1 cellular context compared by ENCODE assay signal in the genomic region with DNA sequence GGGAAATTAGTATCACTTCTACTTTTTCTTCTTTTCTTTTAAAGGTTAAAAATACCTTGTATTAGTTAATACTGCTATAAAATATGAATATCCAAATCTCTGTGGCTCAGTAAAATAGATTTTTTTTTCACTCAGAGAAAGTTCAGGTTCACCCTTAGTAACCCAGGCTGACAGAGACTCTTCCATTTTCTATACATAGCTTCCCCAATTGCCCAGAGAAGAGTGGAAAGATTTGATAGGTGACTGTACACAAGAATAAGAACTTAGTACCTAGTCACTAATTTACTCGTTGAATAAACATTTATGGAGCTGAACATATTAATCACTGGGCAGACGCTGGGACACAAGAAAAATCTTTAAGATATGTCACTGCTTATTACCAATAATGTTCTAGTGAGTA.
DNase-seq lines count a peak whose midpoint lies in the region; ATAC-seq lines count a peak whose summit lies in the region.
"Not testable (repeated sequence)": the region's sequence is repeated elsewhere in the genome, so short reads cannot be mapped to it uniquely, and the experiment has no call there.

No MANE protein-coding gene starts in this region.

- not testable (repeated sequence) for H3K36me3 Mint-ChIP-seq in stimulated activated naive B cell treated with anti-CD40 and anti-IgM and Interleukin-4, amounts not matched to agents 10 μg/mL and 1 μg/mL and 100 μg/mL, for 72 hours

- not testable (repeated sequence) for H3K4me1 Mint-ChIP-seq in stimulated activated naive B cell treated with anti-CD40 and anti-IgM and Interleukin-4, amounts not matched to agents 10 μg/mL and 1 μg/mL and 100 μg/mL, for 72 hours

- ATAC-seq in stimulated activated naive B cell treated with anti-CD40 and anti-IgM and Interleukin-4, amounts not matched to agents 10 μg/mL and 1 μg/mL and 100 μg/mL, for 72 hours (replicated peaks), result peak; percentile 51 to 55

- DNase-seq in stimulated activated naive B cell treated with anti-CD40 and anti-IgM and Interleukin-4, amounts not matched to agents 10 μg/mL and 1 μg/mL and 100 μg/mL, for 72 hours, result not testable (repeated sequence)

- H3K4me3 Mint-ChIP-seq in stimulated activated naive B cell treated with anti-CD40 and anti-IgM and Interleukin-4, amounts not matched to agents 10 μg/mL and 1 μg/mL and 100 μg/mL, for 72 hours, result not testable (repeated sequence)

- H3K9me3 Mint-ChIP-seq in stimulated activated naive B cell treated with anti-CD40 and anti-IgM and Interleukin-4, amounts not matched to agents 10 μg/mL and 1 μg/mL and 100 μg/mL, for 72 hours, result not testable (repeated sequence)

- H3K27ac Mint-ChIP-seq in stimulated activated naive B cell treated with anti-CD40 and anti-IgM and Interleukin-4, amounts not matched to agents 10 μg/mL and 1 μg/mL and 100 μg/mL, for 72 hours, result not testable (repeated sequence)

- not testable (repeated sequence) for H3K27me3 Mint-ChIP-seq in stimulated activated naive B cell treated with anti-CD40 and anti-IgM and Interleukin-4, amounts not matched to agents 10 μg/mL and 1 μg/mL and 100 μg/mL, for 72 hours
